9 cellular contexts compared by ENCODE assay signal in the genomic region with DNA sequence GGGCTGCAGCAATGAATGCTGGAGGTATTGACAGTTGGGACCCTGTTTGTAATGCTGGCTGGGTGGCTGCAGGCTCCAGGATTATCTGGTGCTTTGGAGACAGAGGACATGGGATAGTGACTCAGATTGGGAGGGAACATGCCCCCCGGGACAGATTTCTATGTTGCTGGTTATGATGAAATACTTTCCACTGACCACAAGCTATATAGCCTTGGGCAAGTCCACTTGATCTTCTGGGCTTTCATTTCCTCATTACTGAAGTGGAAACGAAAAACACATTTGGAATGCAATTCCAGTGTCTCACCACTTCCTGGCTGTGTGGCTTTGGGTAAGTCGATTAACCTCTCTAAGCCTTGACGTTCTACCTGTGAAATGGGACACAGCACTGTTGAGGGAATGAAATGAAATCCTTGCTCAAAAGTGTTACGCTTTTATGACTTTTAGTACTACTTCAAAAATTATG. TPM values are rescaled to one million over a fixed set of nuclear protein-coding genes. Genes with fewer than 3 reads are reported as not detected.
A peak's percentile ranks its signal among the peaks of the same experiment; 100 is the strongest.
DNase-seq lines count a peak whose midpoint lies in the region; ATAC-seq and TF ChIP-seq lines count a peak whose summit lies in the region.
"Had no signal": no experiment of that assay in that cellular context is flagged by ENCODE, and none has a peak within 500 bp of the region (broad histone marks: within the 10 kb centered on the region; RNA-seq: fewer than 3 reads in every experiment).

No MANE protein-coding gene starts in this region.

- intact Hi-C loops in activated T-helper 1 cell treated with anti-CD3 and anti-CD28 coated beads, Interleukin-12 subunit alpha, Interleukin-12 subunit beta, Interleukin-2, Interleukin-4 antibody, amounts not matched to agents 30 ng/mL and 10 ng/mL and 1 ng/mL, durations not matched to agents 14 hours and 24 hours and 36 hours (cut with micrococcal nuclease): loop anchor here (2.0 kb wide), 1 partner anchor 16 kb away; no protein-coding TSS in a partner anchor

- H3K27ac ChIP-seq in effector memory CD4-positive, alpha-beta T cell (ENCODE audit: insufficient read depth, low read length, poor library complexity, severe bottlenecking): no peak overlapping the region
- H3K27ac ChIP-seq: 22Rv1 had no signal

- H3K27me3 Mint-ChIP-seq in activated T-helper 1 cell treated with anti-CD3 and anti-CD28 coated beads, Interleukin-12 subunit alpha, Interleukin-12 subunit beta, Interleukin-2, Interleukin-4 antibody, amounts not matched to agents 30 ng/mL and 10 ng/mL and 1 ng/mL, durations not matched to agents 14 hours and 24 hours and 36 hours (ENCODE audit: insufficient read depth): peaks cover 1% of the 10 kb centered on the region
- H3K27me3 Mint-ChIP-seq in type B pancreatic cell: no peaks in the 10 kb centered on the region

- DNase-seq in DMS53 (lab: John Stamatoyannopoulos, UW) (peak; percentile 60), DMS53 treated with DMSO at 0.1 percent for 48 hours (lab: John Stamatoyannopoulos, UW; ENCODE audit: unreplicated experiment) (no peak), iris pigment epithelial cell (ENCODE audit: low read depth) (peak; percentile 99), type B pancreatic cell (ENCODE audit: extremely low spot score, unreplicated experiment) (no peak)
- peak; percentile 64 for DNase-seq in Jurkat, Clone E6-1 (ENCODE audit: low read depth, low spot score)
- no peak for DNase-seq in activated T-helper 1 cell treated with anti-CD3 and anti-CD28 coated beads, Interleukin-12 subunit alpha, Interleukin-12 subunit beta, Interleukin-2, Interleukin-4 antibody, amounts not matched to agents 30 ng/mL and 10 ng/mL and 1 ng/mL, durations not matched to agents 14 hours and 24 hours and 36 hours (ENCODE audit: low spot score)
- no peak for DNase-seq in effector memory CD4-positive, alpha-beta T cell

- no peak overlapping the region for H3K4me3 Mint-ChIP-seq in activated T-helper 1 cell treated with anti-CD3 and anti-CD28 coated beads, Interleukin-12 subunit alpha, Interleukin-12 subunit beta, Interleukin-2, Interleukin-4 antibody, amounts not matched to agents 30 ng/mL and 10 ng/mL and 1 ng/mL, durations not matched to agents 14 hours and 24 hours and 36 hours
- no peak overlapping the region for H3K4me3 Mint-ChIP-seq in type B pancreatic cell

- H3K4me1 ChIP-seq in effector memory CD4-positive, alpha-beta T cell (ENCODE audit: control insufficient read depth, insufficient read depth, low read length, poor library complexity, severe bottlenecking): peaks cover under 1% of the 10 kb centered on the region

- no peak for ATAC-seq in HG02763 (IDR thresholded peaks at IDR 0.05; ENCODE audit: unreplicated experiment)

- H3K4me1 Mint-ChIP-seq in activated T-helper 1 cell treated with anti-CD3 and anti-CD28 coated beads, Interleukin-12 subunit alpha, Interleukin-12 subunit beta, Interleukin-2, Interleukin-4 antibody, amounts not matched to agents 30 ng/mL and 10 ng/mL and 1 ng/mL, durations not matched to agents 14 hours and 24 hours and 36 hours (ENCODE audit: low read depth): peaks cover 57% of the 10 kb centered on the region
- peaks cover 16% of the 10 kb centered on the region for H3K4me1 Mint-ChIP-seq in type B pancreatic cell (ENCODE audit: unreplicated experiment)

- H3K4me3 ChIP-seq in Jurkat, Clone E6-1 (ENCODE audit: low read length): no peak overlapping the region
- H3K4me3 ChIP-seq in effector memory CD4-positive, alpha-beta T cell (ENCODE audit: insufficient read depth, low read depth, low read length, poor library complexity, severe bottlenecking): no peak overlapping the region

- peaks cover 14% of the 10 kb centered on the region for H3K36me3 Mint-ChIP-seq in activated T-helper 1 cell treated with anti-CD3 and anti-CD28 coated beads, Interleukin-12 subunit alpha, Interleukin-12 subunit beta, Interleukin-2, Interleukin-4 antibody, amounts not matched to agents 30 ng/mL and 10 ng/mL and 1 ng/mL, durations not matched to agents 14 hours and 24 hours and 36 hours (ENCODE audit: low read depth)
- no peaks in the 10 kb centered on the region for H3K36me3 Mint-ChIP-seq in type B pancreatic cell

- TF ChIP-seq CTCF in type B pancreatic cell (conservative IDR thresholded peaks at IDR 0.05): peak; percentile 26

- no peaks in the 10 kb centered on the region for H3K9me3 ChIP-seq in effector memory CD4-positive, alpha-beta T cell (ENCODE audit: control insufficient read depth, low read length)

- H3K27ac Mint-ChIP-seq in activated T-helper 1 cell treated with anti-CD3 and anti-CD28 coated beads, Interleukin-12 subunit alpha, Interleukin-12 subunit beta, Interleukin-2, Interleukin-4 antibody, amounts not matched to agents 30 ng/mL and 10 ng/mL and 1 ng/mL, durations not matched to agents 14 hours and 24 hours and 36 hours: peak overlapping the region; percentile 58
- H3K27ac Mint-ChIP-seq in type B pancreatic cell: peak overlapping the region; percentile 44

- peaks cover 8% of the 10 kb centered on the region for H3K9me3 Mint-ChIP-seq in activated T-helper 1 cell treated with anti-CD3 and anti-CD28 coated beads, Interleukin-12 subunit alpha, Interleukin-12 subunit beta, Interleukin-2, Interleukin-4 antibody, amounts not matched to agents 30 ng/mL and 10 ng/mL and 1 ng/mL, durations not matched to agents 14 hours and 24 hours and 36 hours
- H3K9me3 Mint-ChIP-seq in type B pancreatic cell: no peaks in the 10 kb centered on the region

- H3K36me3 ChIP-seq in effector memory CD4-positive, alpha-beta T cell (ENCODE audit: control insufficient read depth, insufficient read depth, low read length): no peaks in the 10 kb centered on the region

- H3K27me3 ChIP-seq in effector memory CD4-positive, alpha-beta T cell (replicated peaks; ENCODE audit: control insufficient read depth, insufficient read depth, low read length, poor library complexity, severe bottlenecking): no peaks in the 10 kb centered on the region

RNA-seq across cellular contexts. Expression of a gene that starts 6.3 kb away (rescaled TPM):
- polyA plus RNA-seq in Jurkat, Clone E6-1 (2012; ENCODE audit: insufficient read depth, insufficient read length): 8.8 TPM
- 31.4 and 35.4 TPM in 2 replicates for total RNA-seq in activated T-helper 1 cell treated with anti-CD3 and anti-CD28 coated beads, Interleukin-12 subunit alpha, Interleukin-12 subunit beta, Interleukin-2, Interleukin-4 antibody, amounts not matched to agents 30 ng/mL and 10 ng/mL and 1 ng/mL, durations not matched to agents 14 hours and 24 hours and 36 hours
- 55.6 and 103 TPM in 2 replicates for total RNA-seq in type B pancreatic cell (ENCODE audit: low replicate concordance)

RNA-seq across cellular contexts. Expression of a gene that starts 29.4 kb away (rescaled TPM):
- 28.2 TPM for polyA plus RNA-seq in Jurkat, Clone E6-1 (2012; ENCODE audit: insufficient read depth, insufficient read length)
- 27.1 and 31.4 TPM in 2 replicates for total RNA-seq in activated T-helper 1 cell treated with anti-CD3 and anti-CD28 coated beads, Interleukin-12 subunit alpha, Interleukin-12 subunit beta, Interleukin-2, Interleukin-4 antibody, amounts not matched to agents 30 ng/mL and 10 ng/mL and 1 ng/mL, durations not matched to agents 14 hours and 24 hours and 36 hours
- 19.0 and 21.7 TPM in 2 replicates for total RNA-seq in type B pancreatic cell (ENCODE audit: low replicate concordance)

RNA-seq across cellular contexts. Expression of a gene that starts 29.7 kb away (rescaled TPM):
- 149 TPM for polyA plus RNA-seq in Jurkat, Clone E6-1 (2012; ENCODE audit: insufficient read depth, insufficient read length)
- 121 and 133 TPM in 2 replicates for total RNA-seq in activated T-helper 1 cell treated with anti-CD3 and anti-CD28 coated beads, Interleukin-12 subunit alpha, Interleukin-12 subunit beta, Interleukin-2, Interleukin-4 antibody, amounts not matched to agents 30 ng/mL and 10 ng/mL and 1 ng/mL, durations not matched to agents 14 hours and 24 hours and 36 hours
- total RNA-seq in type B pancreatic cell (ENCODE audit: low replicate concordance): 53.9 and 66.1 TPM in 2 replicates

Comparison
In these comparisons a context has a peak if more than half of its experiments do, and no peak if none do; other contexts are left out.
1. DNase-seq: peak in DMS53 (single experiment), Jurkat, Clone E6-1 (single experiment) and iris pigment epithelial cell (single experiment); none in DMS53 treated with DMSO at 0.1 percent for 48 hours (single experiment), activated T-helper 1 cell treated with anti-CD3 and anti-CD28 coated beads, Interleukin-12 subunit alpha, Interleukin-12 subunit beta, Interleukin-2, Interleukin-4 antibody, amounts not matched to agents 30 ng/mL and 10 ng/mL and 1 ng/mL, durations not matched to agents 14 hours and 24 hours and 36 hours (single experiment), type B pancreatic cell (single experiment) and effector memory CD4-positive, alpha-beta T cell (0 of 3).